In genomic region chr15:93997071-93997658, GRCh38 we compare ENCODE assay signal across 8 cellular contexts.
A peak's percentile ranks its signal among the peaks of the same experiment; 100 is the strongest.
DNase-seq lines count a peak whose midpoint lies in the region; ATAC-seq and TF ChIP-seq lines count a peak whose summit lies in the region.

No MANE protein-coding gene starts in this region.

- intact Hi-C loops in heart left ventricle (cut with DNase I) (loop anchor here in 4 of 10 donors (5.0 to 10.0 kb wide), 3 partner anchors 118 to 962 kb away; no protein-coding TSS in a partner anchor), cardiac septum (cut with DNase I) (loop anchor here (5.0 kb wide), 1 partner anchor 125 kb away; no protein-coding TSS in a partner anchor), Panc1 (cut with micrococcal nuclease; ENCODE audit: unreplicated experiment) (loop anchor here (2.0 kb wide), 1 partner anchor 122 kb away; no protein-coding TSS in a partner anchor), tibial artery (cut with DNase I; ENCODE audit: low total_unique reads) (no loop called here)

- H3K36me3 ChIP-seq in heart left ventricle (no peaks in the 10 kb centered on the region), Panc1 (ENCODE audit: control insufficient read depth, insufficient read depth, low read length) (no peaks in the 10 kb centered on the region), tibial artery (no peaks in the 10 kb centered on the region)

- TF ChIP-seq POLR2A in heart left ventricle (IDR thresholded peaks at IDR 0.05) = no peak

- no peaks in the 10 kb centered on the region for H3K9me3 ChIP-seq in heart left ventricle
- no peaks in the 10 kb centered on the region for H3K9me3 ChIP-seq in Panc1 (ENCODE audit: control insufficient read depth, insufficient read depth, low read depth, low read length)
- H3K9me3 ChIP-seq in tibial artery = no peaks in the 10 kb centered on the region

- ATAC-seq in heart left ventricle (no peak), Panc1 (no peak), GM18517 (IDR thresholded peaks at IDR 0.05; ENCODE audit: unreplicated experiment) (no peak)

- no peak for DNase-seq in heart left ventricle
- DNase-seq in cardiac septum (ENCODE audit: low spot score) = no peak
- peak; percentile 5 for DNase-seq in Panc1 (ENCODE audit: low read depth, low spot score)
- peak; percentile 56 for DNase-seq in fibroblast of villous mesenchyme (ENCODE audit: low read depth)
- no peak for DNase-seq in tibial artery
- no peak for DNase-seq in activated CD8-positive, alpha-beta memory T cell treated with anti-CD3 and anti-CD28 coated beads, Interleukin-2, amount 50 U/mL, for 48 hours
- no peak for DNase-seq in activated naive CD4-positive, alpha-beta T cell treated with anti-CD3 and anti-CD28 coated beads, Interleukin-2, amount 50 U/mL, for 16 hours

- H3K4me3 ChIP-seq in heart left ventricle = no peak overlapping the region
- H3K4me3 ChIP-seq in Panc1 (ENCODE audit: low read depth in 2 of 2, low read length in 2 of 2) = no peak overlapping the region
- no peak overlapping the region for H3K4me3 ChIP-seq in fibroblast of villous mesenchyme (ENCODE audit: low read depth, low read length)
- H3K4me3 ChIP-seq in tibial artery = no peak overlapping the region

- H3K4me1 ChIP-seq in heart left ventricle (peaks cover 0 to 11% (median 0%) of the 10 kb centered on the region in 12 donors), Panc1 (ENCODE audit: control insufficient read depth, insufficient read depth, low read length) (no peaks in the 10 kb centered on the region), tibial artery (no peaks in the 10 kb centered on the region)

- CTCF ChIA-PET in Panc1 (lab: Charles Lee) = interaction anchor here (0.5 to 1.1 kb wide), 3 partner anchors 10 to 123 kb away, joined by 3 to 7 read pairs (median 6); no protein-coding TSS in a partner anchor

- H3K27ac ChIP-seq in heart left ventricle (no peak overlapping the region), Panc1 (ENCODE audit: low read length) (no peak overlapping the region), tibial artery (no peak overlapping the region)

- H3K27me3 ChIP-seq in heart left ventricle (no peaks in the 10 kb centered on the region), Panc1 (ENCODE audit: control insufficient read depth, insufficient read depth, low read length) (no peaks in the 10 kb centered on the region), tibial artery (no peaks in the 10 kb centered on the region)

- POLR2A ChIA-PET in Panc1 (lab: Charles Lee) = no interaction called here

- WGBS in heart left ventricle, 4 donors = 60 to 65% (median 62%) methylated on average over 6 of the region's 6 CpGs

- in situ Hi-C loops in Panc1 (cut with HindIII; ENCODE audit: low pct_unique_long_range_greater_than_20kb, low sequenced_read_pairs) = no loop called here

- no TSS peak for BruUV-seq in Panc1 (replicated peaks; lab: Mats Ljungman, UMichigan)

- peak; percentile 38 to 75 (median 56) for TF ChIP-seq CTCF in heart left ventricle (IDR thresholded peaks at IDR 0.05)
- TF ChIP-seq CTCF in Panc1 (IDR thresholded peaks at IDR 0.05) = peak; percentile 72; the same call in 1 of the 2 replicates
- TF ChIP-seq CTCF in fibroblast of villous mesenchyme (IDR thresholded peaks at IDR 0.05; ENCODE audit: insufficient read depth, low read depth, low read length) = peak; percentile 87
- peak; percentile 40 to 44 for TF ChIP-seq CTCF in tibial artery (IDR thresholded peaks at IDR 0.05)

Comparison
In these comparisons a context has a peak if more than half of its experiments do, and no peak if none do; other contexts are left out.
1. DNase-seq: peak in Panc1 (single experiment) and fibroblast of villous mesenchyme (single experiment); none in heart left ventricle (0 of 5), cardiac septum (single experiment), tibial artery (0 of 2), activated CD8-positive, alpha-beta memory T cell treated with anti-CD3 and anti-CD28 coated beads, Interleukin-2, amount 50 U/mL, for 48 hours (single experiment) and activated naive CD4-positive, alpha-beta T cell treated with anti-CD3 and anti-CD28 coated beads, Interleukin-2, amount 50 U/mL, for 16 hours (single experiment).
2. Peak in every context shown above with its lines, with median percentiles within 50 percentile points of each other: CTCF ChIP-seq.